19 cellular contexts compared by ENCODE assay signal in the genomic region with DNA sequence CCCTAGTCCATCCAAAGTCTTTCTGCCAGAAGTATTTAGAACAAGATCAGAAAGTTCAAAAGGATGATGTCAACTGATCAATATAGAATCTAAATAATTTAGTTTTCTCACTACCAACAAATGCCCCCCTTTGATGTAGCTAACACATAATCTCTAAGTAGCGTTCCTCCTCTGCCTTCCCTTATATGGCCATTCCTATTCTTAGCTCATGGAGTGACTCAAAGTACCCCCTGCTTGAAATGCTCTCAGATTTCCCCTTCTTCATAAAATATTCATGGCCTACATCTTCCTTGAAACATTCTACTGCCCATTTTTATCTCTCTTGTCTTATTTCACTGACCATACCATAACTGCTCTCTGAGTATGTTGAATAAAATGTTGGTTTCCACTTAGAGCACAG.
"Had no signal": no experiment of that assay in that cellular context is flagged by ENCODE, and none has a peak within 500 bp of the region (broad histone marks: within the 10 kb centered on the region; RNA-seq: fewer than 3 reads in every experiment).

No MANE protein-coding gene starts in this region.

- DNase-seq: cortex of kidney; effector memory CD8-positive, alpha-beta T cell; head of caudate nucleus; left cardiac atrium; left lung; mesendoderm; midbrain; naive thymus-derived CD4-positive, alpha-beta T cell; sigmoid colon; stimulated activated CD4-positive, alpha-beta T cell treated with anti-CD3 and anti-CD28 coated beads, Interleukin-2, amount 100 ng/mL, for 24 hours; stimulated activated CD4-positive, alpha-beta T cell treated with anti-CD3 and anti-CD28 coated beads, Interleukin-4, amount 100 ng/mL, for 24 hours; stimulated activated naive CD4-positive, alpha-beta T cell treated with Interleukin-2 at 50 U/mL for 16 hours; stomach; thyroid gland; trophoblast cell had no signal

- H3K36me3 ChIP-seq: left lung, neural progenitor cell, right atrium auricular region, sigmoid colon, stomach, thyroid gland had no signal

- H3K4me2 ChIP-seq: neural progenitor cell had no signal

- H3K9ac ChIP-seq: neural progenitor cell, parathyroid adenoma had no signal

- H3K27ac ChIP-seq: left lung, neural progenitor cell, parathyroid adenoma, right atrium auricular region, sigmoid colon, stomach, thyroid gland had no signal

- H3K27me3 ChIP-seq: left lung, neural progenitor cell, right atrium auricular region, sigmoid colon, stomach, thyroid gland had no signal

- H3K4me1 ChIP-seq: left lung, neural progenitor cell, parathyroid adenoma, right atrium auricular region, sigmoid colon, stomach, thyroid gland had no signal

- H2AFZ ChIP-seq: neural progenitor cell, parathyroid adenoma had no signal

- H3K4me3 ChIP-seq: left lung, neural progenitor cell, right atrium auricular region, sigmoid colon, stomach, thyroid gland had no signal

- H3K9me3 ChIP-seq: left lung, right atrium auricular region, sigmoid colon, stomach, thyroid gland had no signal

- H3K79me2 ChIP-seq: parathyroid adenoma had no signal

- ATAC-seq: effector memory CD8-positive, alpha-beta T cell; left cardiac atrium; left lung; naive thymus-derived CD4-positive, alpha-beta T cell; stimulated activated effector memory CD8-positive, alpha-beta T cell treated with anti-CD3 and anti-CD28 coated beads, Interleukin-12 subunit alpha, Interleukin-12 subunit beta, amount 100 ng/mL, for 72 hours had no signal
